Comparison of ENCODE assay signal across 22 cellular contexts in genomic region chr11:2369320-2369719, GRCh38. TPM values are rescaled to one million over a fixed set of nuclear protein-coding genes. Genes with fewer than 3 reads are reported as not detected.
DNase-seq lines count a peak whose midpoint lies in the region; ATAC-seq and TF ChIP-seq lines count a peak whose summit lies in the region.
"Had no signal": no experiment of that assay in that cellular context is flagged by ENCODE, and none has a peak within 500 bp of the region (broad histone marks: within the 10 kb centered on the region; RNA-seq: fewer than 3 reads in every experiment).

No MANE protein-coding gene starts in this region.

- H3K4me3 ChIP-seq in heart left ventricle: no peak overlapping the region
- H3K4me3 ChIP-seq in BLaER1: no peak overlapping the region
- H3K4me3 ChIP-seq in osteoblast (ENCODE audit: insufficient read depth, low read length): no peak overlapping the region
- H3K4me3 ChIP-seq: MG63 had no signal

- no peaks in the 10 kb centered on the region for H3K79me2 ChIP-seq in osteoblast (ENCODE audit: insufficient read depth, low read length)

- H2AFZ ChIP-seq in osteoblast (ENCODE audit: low read length): no peak overlapping the region

- TF ChIP-seq CTCF in heart left ventricle (IDR thresholded peaks at IDR 0.05) (no peak), osteoblast (IDR thresholded peaks at IDR 0.05; ENCODE audit: extremely low read depth, low read depth, low read length) (no peak), GM20000 (IDR thresholded peaks at IDR 0.05; ENCODE audit: extremely low read depth, missing control alignments) (no peak)

- peak overlapping the region in 1 of 12 donors; percentile 6 for H3K27ac ChIP-seq in heart left ventricle
- 0 out of 2 replicates have a peak overlapping the region, but pooled peaks have one; percentile 6 for H3K27ac ChIP-seq in BLaER1
- no peak overlapping the region for H3K27ac ChIP-seq in osteoblast (ENCODE audit: low read depth, low read length)
- H3K27ac ChIP-seq: 22Rv1 had no signal

- intact Hi-C loops in left cardiac atrium (cut with DNase I) (loop anchor here in 1 of 2 donors (10.0 kb wide), 1 partner anchor 45 kb away; no protein-coding TSS in a partner anchor), heart left ventricle (cut with DNase I) (loop anchor here in 4 of 10 donors (5.0 kb wide), 1 partner anchor 42 kb away; no protein-coding TSS in a partner anchor)

- H3K27me3 ChIP-seq in heart left ventricle (no peaks in the 10 kb centered on the region), BLaER1 (no peaks in the 10 kb centered on the region), osteoblast (ENCODE audit: insufficient read depth, low read length) (no peaks in the 10 kb centered on the region)
- H3K27me3 ChIP-seq: MG63 had no signal

- TF ChIP-seq POLR2A in heart left ventricle (IDR thresholded peaks at IDR 0.05): no peak

- H3K4me1 ChIP-seq in heart left ventricle (peaks cover 0 to 36% (median 8%) of the 10 kb centered on the region in 12 donors), BLaER1 (peaks cover 61% of the 10 kb centered on the region), osteoblast (ENCODE audit: insufficient read depth, low read length) (no peaks in the 10 kb centered on the region)

- no peak for ATAC-seq in left cardiac atrium
- ATAC-seq in heart left ventricle: no peak
- peak; percentile 51 for ATAC-seq in left lobe of liver
- no peak for ATAC-seq in HG02798 (IDR thresholded peaks at IDR 0.05; ENCODE audit: poor library complexity, unreplicated experiment)
- no peak for ATAC-seq in HG02763 (IDR thresholded peaks at IDR 0.05; ENCODE audit: unreplicated experiment)
- ATAC-seq: PC-3 had no signal

- H3K9me3 ChIP-seq in heart left ventricle: no peaks in the 10 kb centered on the region
- H3K9me3 ChIP-seq in BLaER1: 0 out of 2 replicates have a peak, but pooled peaks cover 3% of the 10 kb centered on the region
- no peaks in the 10 kb centered on the region for H3K9me3 ChIP-seq in osteoblast (ENCODE audit: low read depth, low read length)
- H3K9me3 ChIP-seq: MG63 had no signal

- DNase-seq in left cardiac atrium (peak; percentile 15), heart left ventricle (no peak), left lobe of liver (ENCODE audit: low spot score) (no peak), osteoblast (ENCODE audit: insufficient read length, low spot score, missing footprints) (peak; percentile 84), GM20000 (ENCODE audit: low spot score) (no peak)
- DNase-seq: Calu3, DMS153, DND-41, IMR-90, KG1, MG63, NCI-H1105 treated with DMSO at 0.1 percent for 48 hours, NCI-H146, NCI-H1930, NCI-H2107, NCI-H524, NCI-H748 treated with DMSO at 0.1 percent for 48 hours, PC-3 had no signal

- peak overlapping the region; percentile 22; the same call in 1 of the 2 replicates for H3K4me2 ChIP-seq in BLaER1
- no peak overlapping the region for H3K4me2 ChIP-seq in osteoblast (ENCODE audit: insufficient read depth, low read length)

- WGBS in heart left ventricle, 4 donors: 83 to 93% (median 89%) methylated on average over 12 of the region's 12 CpGs

- 0 out of 2 replicates have a peak overlapping the region, but pooled peaks have one; percentile 5 for H3K9ac ChIP-seq in BLaER1

- H4K20me1 ChIP-seq in BLaER1 (no peaks in the 10 kb centered on the region), osteoblast (ENCODE audit: insufficient read depth, low read length) (no peaks in the 10 kb centered on the region)

- H3K36me3 ChIP-seq in heart left ventricle (no peaks in the 10 kb centered on the region), BLaER1 (no peaks in the 10 kb centered on the region), osteoblast (ENCODE audit: insufficient read depth, low read length) (no peaks in the 10 kb centered on the region)
- H3K36me3 ChIP-seq: MG63 had no signal

RNA-seq across cellular contexts. Expression of gene CD81, which starts 7.8 kb away (rescaled TPM):
- total RNA-seq in left cardiac atrium (100 to 1,000 TPM; 699 to 773 TPM), heart left ventricle (100 to 1,000 TPM; 277 to 994 (median 568) TPM), left lobe of liver (564 TPM), osteoblast (184 and 195 TPM in 2 replicates)
- polyA plus RNA-seq in heart left ventricle: 100 to 1,000 TPM; 442 to 518 TPM

RNA-seq across cellular contexts. Expression of gene TSSC4, which starts 31.2 kb away (rescaled TPM):
- total RNA-seq in left cardiac atrium (10 to 100 TPM; 34.9 to 45.7 TPM), heart left ventricle (10 to 100 TPM; 23.4 to 45.2 (median 37.2) TPM), left lobe of liver (24.8 TPM), osteoblast (42.4 and 46.7 TPM in 2 replicates)
- polyA plus RNA-seq in heart left ventricle: 10 to 100 TPM; 34.6 to 75.9 TPM

Comparison
In these comparisons a context has a peak if more than half of its experiments do, and no peak if none do; other contexts are left out.
1. DNase-seq: peak in left cardiac atrium (single experiment) and osteoblast (single experiment); none in heart left ventricle (0 of 5), left lobe of liver (single experiment) and GM20000 (single experiment).